1 cellular context compared by ENCODE assay signal in the genomic region with DNA sequence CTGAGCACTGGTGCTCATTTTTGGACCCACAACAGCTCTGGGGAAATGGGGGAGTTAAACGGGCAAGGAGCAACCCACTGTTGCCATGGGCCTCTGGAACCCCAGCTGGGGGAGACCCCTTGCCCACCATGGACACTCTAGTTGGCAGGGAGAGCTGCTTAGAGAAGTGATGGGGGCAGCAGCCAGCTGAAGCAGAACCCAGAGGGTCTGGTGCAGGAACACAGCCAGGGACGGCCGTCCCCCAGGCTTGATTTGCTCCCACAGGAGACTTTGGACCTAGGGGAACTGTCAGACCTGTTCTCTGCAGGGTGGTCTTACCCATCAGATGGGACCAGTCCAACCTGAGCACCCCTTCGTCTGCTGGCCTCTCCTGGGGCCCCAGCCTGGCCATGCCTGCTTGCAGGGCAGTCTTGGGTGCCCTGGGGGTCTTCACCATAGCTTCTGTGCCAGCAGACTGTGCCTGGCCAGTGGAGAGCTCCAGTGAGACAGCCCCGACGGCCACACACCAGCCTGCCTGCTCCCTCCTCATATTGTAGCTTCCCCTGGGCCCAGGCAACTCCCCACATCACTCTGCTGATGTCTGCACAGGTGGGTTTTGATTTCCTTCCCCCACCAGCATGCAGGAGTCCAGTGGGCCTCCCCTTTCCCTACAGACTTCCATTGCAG.
TF ChIP-seq lines count a peak whose summit lies in the region.

No MANE protein-coding gene starts in this region.

TF ChIP-seq in HepG2, 621 proteins besides CTCF, POLR2A, EP300 and RAD21:
- TF ChIP-seq GLI4 (CRISPR knock-in tag; IDR thresholded peaks at IDR 0.05; ENCODE audit: borderline replicate concordance) = no peak
- no peak for TF ChIP-seq ZNF354B (CRISPR knock-in tag; IDR thresholded peaks at IDR 0.05)
- no peak for TF ChIP-seq ZFX (CRISPR knock-in tag; IDR thresholded peaks at IDR 0.05; ENCODE audit: low read depth)
- no peak for TF ChIP-seq ZNF207 (IDR thresholded peaks at IDR 0.05; ENCODE audit: borderline replicate concordance)
